In genomic region chr9:128276574-128277270, GRCh38 we compare ENCODE assay signal across 1 cellular context.
TF ChIP-seq lines count a peak whose summit lies in the region.

No MANE protein-coding gene starts in this region.

TF ChIP-seq in H1, 55 proteins besides CTCF, POLR2A, EP300 and RAD21:
- peak; percentile 38 for TF ChIP-seq KDM4A (IDR thresholded peaks at IDR 0.05; ENCODE audit: low read depth, low read length, severe bottlenecking)
- TF ChIP-seq PHF8 (conservative IDR thresholded peaks at IDR 0.05; ENCODE audit: low read depth, low read length), result peak; percentile 46
- TF ChIP-seq ASH2L (IDR thresholded peaks at IDR 0.05; ENCODE audit: low read length), result peak; percentile 66
- TF ChIP-seq CREB1 (IDR thresholded peaks at IDR 0.05), result no peak
- TF ChIP-seq SIRT6 (IDR thresholded peaks at IDR 0.05; ENCODE audit: low read length), result no peak
- TF ChIP-seq SUZ12 (IDR thresholded peaks at IDR 0.05; ENCODE audit: low read length), result no peak
- TF ChIP-seq MAX (IDR thresholded peaks at IDR 0.05), result no peak
- TF ChIP-seq SRF (IDR thresholded peaks at IDR 0.05; ENCODE audit: low read depth, low read length), result no peak
- TF ChIP-seq TCF12 (IDR thresholded peaks at IDR 0.05; ENCODE audit: low read depth, low read length), result no peak
- peak; percentile 81 for TF ChIP-seq SAP30 (IDR thresholded peaks at IDR 0.05; ENCODE audit: insufficient read depth, insufficient replicate concordance, low read length)
- TF ChIP-seq SIX5 (IDR thresholded peaks at IDR 0.05; ENCODE audit: low read depth, low read length), result no peak
- TF ChIP-seq POLR2AphosphoS5 (IDR thresholded peaks at IDR 0.05; ENCODE audit: low read depth, low read length), result no peak; the same call in 1 of the 2 replicates
- no peak for TF ChIP-seq CHD2 (IDR thresholded peaks at IDR 0.05; ENCODE audit: low read length)
- TF ChIP-seq NRF1 (IDR thresholded peaks at IDR 0.05; ENCODE audit: low read depth, low read length), result no peak
- TF ChIP-seq YY1 (IDR thresholded peaks at IDR 0.05; ENCODE audit: low read depth, low read length), result no peak
- TF ChIP-seq GABPA (IDR thresholded peaks at IDR 0.05; ENCODE audit: borderline replicate concordance, insufficient read depth, low read length), result no peak
- no peak; the same call in 1 of the 2 replicates for TF ChIP-seq RBBP5 (IDR thresholded peaks at IDR 0.05; ENCODE audit: borderline replicate concordance, low read depth, low read length)
- TF ChIP-seq SP4 (IDR thresholded peaks at IDR 0.05; ENCODE audit: low read length), result no peak
- no peak for TF ChIP-seq ATF2 (IDR thresholded peaks at IDR 0.05; ENCODE audit: low read length)
